12 cellular contexts compared by ENCODE assay signal in genomic region chr2:221914334-221914733, GRCh38.
"Had no signal": no experiment of that assay in that cellular context is flagged by ENCODE, and none has a peak within 500 bp of the region (broad histone marks: within the 10 kb centered on the region; RNA-seq: fewer than 3 reads in every experiment).

No MANE protein-coding gene starts in this region.

- DNase-seq: activated CD4-positive, alpha-beta T cell treated with anti-CD3 and anti-CD28 coated beads, Interleukin-2, amount 50 U/mL, for 4 hours; activated effector memory CD4-positive, alpha-beta T cell treated with Interleukin-2 at 50 U/mL for 16 hours; activated T-cell treated with anti-CD3 and anti-CD28 coated beads, Interleukin-2, amount 50 U/mL, for 1 hour; amniotic stem cell; esophagus squamous epithelium; naive thymus-derived CD4-positive, alpha-beta T cell; right cardiac atrium; stimulated activated CD4-positive, alpha-beta T cell treated with anti-CD3 and anti-CD28 coated beads, Interleukin-2, amount 100 ng/mL, for 24 hours; stimulated activated naive B cell treated with anti-CD40 and anti-IgM and Interleukin-4, amounts not matched to agents 10 μg/mL and 1 μg/mL and 100 μg/mL, for 72 hours; T-helper 2 cell had no signal

- H3K4me3 ChIP-seq: esophagus squamous epithelium, tibial nerve had no signal

- H3K4me3 Mint-ChIP-seq: activated naive CD4-positive, alpha-beta T cell treated with anti-CD3 and anti-CD28 coated beads, Interleukin-2, amount 50 U/mL, for 24 hours; naive thymus-derived CD4-positive, alpha-beta T cell; stimulated activated naive B cell treated with anti-CD40 and anti-IgM and Interleukin-4, amounts not matched to agents 10 μg/mL and 1 μg/mL and 100 μg/mL, for 72 hours had no signal

- H3K4me1 Mint-ChIP-seq: activated naive CD4-positive, alpha-beta T cell treated with anti-CD3 and anti-CD28 coated beads, Interleukin-2, amount 50 U/mL, for 24 hours; naive thymus-derived CD4-positive, alpha-beta T cell; stimulated activated naive B cell treated with anti-CD40 and anti-IgM and Interleukin-4, amounts not matched to agents 10 μg/mL and 1 μg/mL and 100 μg/mL, for 72 hours had no signal

- H3K27ac Mint-ChIP-seq: activated naive CD4-positive, alpha-beta T cell treated with anti-CD3 and anti-CD28 coated beads, Interleukin-2, amount 50 U/mL, for 24 hours; naive thymus-derived CD4-positive, alpha-beta T cell; stimulated activated naive B cell treated with anti-CD40 and anti-IgM and Interleukin-4, amounts not matched to agents 10 μg/mL and 1 μg/mL and 100 μg/mL, for 72 hours had no signal

- H3K27me3 Mint-ChIP-seq: activated naive CD4-positive, alpha-beta T cell treated with anti-CD3 and anti-CD28 coated beads, Interleukin-2, amount 50 U/mL, for 24 hours; naive thymus-derived CD4-positive, alpha-beta T cell; stimulated activated naive B cell treated with anti-CD40 and anti-IgM and Interleukin-4, amounts not matched to agents 10 μg/mL and 1 μg/mL and 100 μg/mL, for 72 hours had no signal

- ATAC-seq: naive thymus-derived CD4-positive, alpha-beta T cell; right cardiac atrium; stimulated activated naive B cell treated with anti-CD40 and anti-IgM and Interleukin-4, amounts not matched to agents 10 μg/mL and 1 μg/mL and 100 μg/mL, for 72 hours had no signal

- H3K36me3 Mint-ChIP-seq: activated naive CD4-positive, alpha-beta T cell treated with anti-CD3 and anti-CD28 coated beads, Interleukin-2, amount 50 U/mL, for 24 hours; naive thymus-derived CD4-positive, alpha-beta T cell; stimulated activated naive B cell treated with anti-CD40 and anti-IgM and Interleukin-4, amounts not matched to agents 10 μg/mL and 1 μg/mL and 100 μg/mL, for 72 hours had no signal
